8 cellular contexts compared by ENCODE assay signal in genomic region chr12:13099066-13099909, GRCh38. TPM values are rescaled to one million over a fixed set of nuclear protein-coding genes. Genes with fewer than 3 reads are reported as not detected.
DNase-seq lines count a peak whose midpoint lies in the region; ATAC-seq and FAIRE-seq lines count a peak whose summit lies in the region.

No MANE protein-coding gene starts in this region.

- peak overlapping the region; percentile 63 to 82 for H3K27ac Mint-ChIP-seq in activated naive CD4-positive, alpha-beta T cell treated with anti-CD3 and anti-CD28 coated beads, Interleukin-2, amount 50 U/mL, for 72 hours
- H3K27ac Mint-ChIP-seq in activated T-helper 2 cell treated with anti-CD3 and anti-CD28 coated beads, Interferon-gamma antibody, Interleukin-2, Interleukin-4, amounts not matched to agents 10 μg/mL and 5 μg/mL and 100 μg/mL, durations not matched to agents 14 hours and 24 hours and 36 hours: peak overlapping the region; percentile 10

- no peak overlapping the region for H3K4me3 Mint-ChIP-seq in activated T-helper 2 cell treated with anti-CD3 and anti-CD28 coated beads, Interferon-gamma antibody, Interleukin-2, Interleukin-4, amounts not matched to agents 10 μg/mL and 5 μg/mL and 100 μg/mL, durations not matched to agents 14 hours and 24 hours and 36 hours (ENCODE audit: low read depth)

- H3K9me3 Mint-ChIP-seq in activated naive CD4-positive, alpha-beta T cell treated with anti-CD3 and anti-CD28 coated beads, Interleukin-2, amount 50 U/mL, for 72 hours: no peaks in the 10 kb centered on the region
- no peaks in the 10 kb centered on the region for H3K9me3 Mint-ChIP-seq in activated T-helper 2 cell treated with anti-CD3 and anti-CD28 coated beads, Interferon-gamma antibody, Interleukin-2, Interleukin-4, amounts not matched to agents 10 μg/mL and 5 μg/mL and 100 μg/mL, durations not matched to agents 14 hours and 24 hours and 36 hours

- ATAC-seq in activated naive CD4-positive, alpha-beta T cell treated with anti-CD3 and anti-CD28 coated beads, Interleukin-2, amount 50 U/mL, for 72 hours: no peak
- ATAC-seq in GM18868 (IDR thresholded peaks at IDR 0.05; ENCODE audit: unreplicated experiment): no peak

- intact Hi-C loops in activated T-helper 2 cell treated with anti-CD3 and anti-CD28 coated beads, Interferon-gamma antibody, Interleukin-2, Interleukin-4, amounts not matched to agents 10 μg/mL and 5 μg/mL and 100 μg/mL, durations not matched to agents 14 hours and 24 hours and 36 hours (cut with micrococcal nuclease): loop anchor here (2.0 to 10.0 kb wide), 2 partner anchors 54 to 182 kb away; partner anchors contain the start of gene FAM234B

- H3K27me3 Mint-ChIP-seq in activated T-helper 2 cell treated with anti-CD3 and anti-CD28 coated beads, Interferon-gamma antibody, Interleukin-2, Interleukin-4, amounts not matched to agents 10 μg/mL and 5 μg/mL and 100 μg/mL, durations not matched to agents 14 hours and 24 hours and 36 hours (ENCODE audit: low read depth): peaks cover 4% of the 10 kb centered on the region

- FAIRE-seq in urothelium cell line (lab: Jason Lieb, UNC) (peak; percentile 67), frontal cortex (lab: Jason Lieb, UNC) (no peak)

- H3K4me1 Mint-ChIP-seq in activated T-helper 2 cell treated with anti-CD3 and anti-CD28 coated beads, Interferon-gamma antibody, Interleukin-2, Interleukin-4, amounts not matched to agents 10 μg/mL and 5 μg/mL and 100 μg/mL, durations not matched to agents 14 hours and 24 hours and 36 hours (ENCODE audit: low read depth): peaks cover 47% of the 10 kb centered on the region

- DNase-seq in activated naive CD4-positive, alpha-beta T cell treated with anti-CD3 and anti-CD28 coated beads, Interleukin-2, amount 50 U/mL, for 72 hours (ENCODE audit: low spot score in 2 of 2): no peak
- no peak for DNase-seq in activated naive CD4-positive, alpha-beta T cell treated with Interleukin-2 at 50 U/mL for 16 hours
- DNase-seq in activated T-helper 2 cell treated with anti-CD3 and anti-CD28 coated beads, Interferon-gamma antibody, Interleukin-2, Interleukin-4, amounts not matched to agents 10 μg/mL and 5 μg/mL and 100 μg/mL, durations not matched to agents 14 hours and 24 hours and 36 hours (ENCODE audit: low spot score): no peak
- DNase-seq in lung microvascular endothelial cell (ENCODE audit: low read depth in 2 of 2) (peak; percentile 66 to 85), urothelium cell line (ENCODE audit: low spot score) (no peak), frontal cortex (ENCODE audit: low spot score in 2 of 2) (no peak), mesenteric fat pad (ENCODE audit: low spot score) (no peak)

- no peaks in the 10 kb centered on the region for H3K36me3 Mint-ChIP-seq in activated naive CD4-positive, alpha-beta T cell treated with anti-CD3 and anti-CD28 coated beads, Interleukin-2, amount 50 U/mL, for 72 hours
- no peaks in the 10 kb centered on the region for H3K36me3 Mint-ChIP-seq in activated T-helper 2 cell treated with anti-CD3 and anti-CD28 coated beads, Interferon-gamma antibody, Interleukin-2, Interleukin-4, amounts not matched to agents 10 μg/mL and 5 μg/mL and 100 μg/mL, durations not matched to agents 14 hours and 24 hours and 36 hours (ENCODE audit: low read depth)

RNA-seq across cellular contexts. Expression of gene GSG1, which starts 4.2 kb away (rescaled TPM):
- not detected for total RNA-seq in activated naive CD4-positive, alpha-beta T cell treated with anti-CD3 and anti-CD28 coated beads, Interleukin-2, amount 50 U/mL, for 72 hours
- total RNA-seq in activated T-helper 2 cell treated with anti-CD3 and anti-CD28 coated beads, Interferon-gamma antibody, Interleukin-2, Interleukin-4, amounts not matched to agents 10 μg/mL and 5 μg/mL and 100 μg/mL, durations not matched to agents 14 hours and 24 hours and 36 hours: not detected in 2 replicates
- not detected in 2 replicates for total RNA-seq in lung microvascular endothelial cell
- 0.41 TPM for total RNA-seq in frontal cortex
- total RNA-seq in mesenteric fat pad: not detected

RNA-seq across cellular contexts. Expression of gene FAM234B, which starts 55.1 kb away (rescaled TPM):
- 10 to 100 TPM in 1 of 2 donors, 1 to 10 TPM in 1; 6.2 to 17.2 TPM for total RNA-seq in activated naive CD4-positive, alpha-beta T cell treated with anti-CD3 and anti-CD28 coated beads, Interleukin-2, amount 50 U/mL, for 72 hours
- 5.7 and 6.8 TPM in 2 replicates for total RNA-seq in activated T-helper 2 cell treated with anti-CD3 and anti-CD28 coated beads, Interferon-gamma antibody, Interleukin-2, Interleukin-4, amounts not matched to agents 10 μg/mL and 5 μg/mL and 100 μg/mL, durations not matched to agents 14 hours and 24 hours and 36 hours
- total RNA-seq in lung microvascular endothelial cell: 6.5 and 13.9 TPM in 2 replicates
- 62.0 TPM for total RNA-seq in frontal cortex
- total RNA-seq in mesenteric fat pad: 8.0 TPM

Comparison
In these comparisons a context has a peak if more than half of its experiments do, and no peak if none do; other contexts are left out.
1. DNase-seq: peak in lung microvascular endothelial cell (2 of 2); none in activated naive CD4-positive, alpha-beta T cell treated with anti-CD3 and anti-CD28 coated beads, Interleukin-2, amount 50 U/mL, for 72 hours (0 of 2), activated naive CD4-positive, alpha-beta T cell treated with Interleukin-2 at 50 U/mL for 16 hours (single experiment), activated T-helper 2 cell treated with anti-CD3 and anti-CD28 coated beads, Interferon-gamma antibody, Interleukin-2, Interleukin-4, amounts not matched to agents 10 μg/mL and 5 μg/mL and 100 μg/mL, durations not matched to agents 14 hours and 24 hours and 36 hours (single experiment), urothelium cell line (single experiment), frontal cortex (0 of 2) and mesenteric fat pad (single experiment).